12 cellular contexts compared by ENCODE assay signal in the genomic region with DNA sequence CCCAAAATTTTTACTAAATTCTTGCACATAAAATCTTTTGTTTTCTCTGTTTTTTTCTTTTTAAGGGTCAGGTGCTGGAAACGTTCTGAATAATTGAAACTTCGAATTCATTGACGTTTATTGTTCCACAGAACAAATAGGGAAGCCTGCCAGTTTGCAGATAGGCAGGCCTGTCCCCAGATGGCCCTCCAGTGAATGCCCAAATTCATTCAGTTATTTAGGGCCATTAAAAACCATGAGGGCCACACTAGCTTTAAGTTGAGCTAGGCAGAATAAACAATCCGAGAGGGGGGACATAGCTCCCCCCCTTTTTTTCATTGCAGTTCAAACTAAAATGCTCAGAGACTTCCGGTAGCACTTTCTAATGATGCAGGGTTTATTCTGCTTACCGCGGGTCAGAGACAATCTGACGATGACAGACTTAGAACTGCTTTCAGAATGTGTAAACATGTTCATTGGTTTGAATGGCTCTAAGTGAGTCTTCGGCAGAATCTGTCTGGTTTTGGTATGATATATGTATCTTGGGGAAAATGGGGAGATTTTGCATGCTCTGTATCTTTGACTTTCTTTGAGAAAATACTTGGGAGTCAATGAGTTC.
DNase-seq lines count a peak whose midpoint lies in the region; ATAC-seq and TF ChIP-seq lines count a peak whose summit lies in the region.
"Had no signal": no experiment of that assay in that cellular context is flagged by ENCODE, and none has a peak within 500 bp of the region (broad histone marks: within the 10 kb centered on the region; RNA-seq: fewer than 3 reads in every experiment).

No MANE protein-coding gene starts in this region.

- CTCF ChIA-PET in CD8-positive, alpha-beta T cell (lab: Charles Lee) = interaction anchor here (1.1 kb wide), 1 partner anchor 60 kb away, joined by 3 read pairs; no protein-coding TSS in a partner anchor

- H3K27ac Mint-ChIP-seq in CD8-positive, alpha-beta T cell = peak overlapping the region; percentile 85

- no peaks in the 10 kb centered on the region for H3K36me3 Mint-ChIP-seq in CD8-positive, alpha-beta T cell

- intact Hi-C loops in CD8-positive, alpha-beta T cell (cut with DNase I, micrococcal nuclease) = loop anchor here in 1 of 2 experiments (5.0 kb wide), 1 partner anchor 51 kb away; no protein-coding TSS in a partner anchor

- no peaks in the 10 kb centered on the region for H3K9me3 Mint-ChIP-seq in CD8-positive, alpha-beta T cell

- no peak overlapping the region for H3K4me3 ChIP-seq in CD8-positive, alpha-beta T cell (ENCODE audit: low read depth, low read length)
- H3K4me3 ChIP-seq in Loucy (ENCODE audit: low read length, poor library complexity, severe bottlenecking) = no peak overlapping the region
- H3K4me3 ChIP-seq in coronary artery = peak overlapping the region; percentile 43
- no peak overlapping the region for H3K4me3 ChIP-seq in parathyroid adenoma (ENCODE audit: low read depth, low read length)

- H3K27ac ChIP-seq in CD8-positive, alpha-beta T cell (ENCODE audit: low read depth, low read length) = no peak overlapping the region
- peak overlapping the region; percentile 84 to 95 for H3K27ac ChIP-seq in coronary artery
- H3K27ac ChIP-seq in parathyroid adenoma = no peak overlapping the region
- H3K27ac ChIP-seq: epithelial cell of prostate had no signal

- H3K4me1 Mint-ChIP-seq in CD8-positive, alpha-beta T cell (ENCODE audit: low read depth) = peaks cover 41% of the 10 kb centered on the region

- TF ChIP-seq CTCF in CD8-positive, alpha-beta T cell (IDR thresholded peaks at IDR 0.05) = no peak
- TF ChIP-seq CTCF in Loucy (conservative IDR thresholded peaks at IDR 0.05; ENCODE audit: low read length) (no peak), coronary artery (IDR thresholded peaks at IDR 0.05) (no peak), parathyroid adenoma (IDR thresholded peaks at IDR 0.05) (no peak)

- POLR2A ChIA-PET in CD8-positive, alpha-beta T cell (lab: Charles Lee) = no interaction called here

- H3K4me1 ChIP-seq in CD8-positive, alpha-beta T cell (ENCODE audit: insufficient read depth, low read length) = no peaks in the 10 kb centered on the region
- peaks cover 44% of the 10 kb centered on the region for H3K4me1 ChIP-seq in Loucy (ENCODE audit: insufficient read depth, low read length, poor library complexity, severe bottlenecking)
- peaks cover 12% of the 10 kb centered on the region for H3K4me1 ChIP-seq in parathyroid adenoma

- H3K27me3 ChIP-seq in CD8-positive, alpha-beta T cell (ENCODE audit: insufficient read depth, low read length) = no peaks in the 10 kb centered on the region
- H3K27me3 ChIP-seq in Loucy (ENCODE audit: insufficient read depth, low read length, poor library complexity, severe bottlenecking) (no peaks in the 10 kb centered on the region), parathyroid adenoma (ENCODE audit: control insufficient read depth, insufficient read depth, low read length) (no peaks in the 10 kb centered on the region)
- H3K27me3 ChIP-seq: tibial nerve had no signal

- no peaks in the 10 kb centered on the region for H4K20me1 ChIP-seq in Loucy (ENCODE audit: insufficient read depth, low read length, poor library complexity, severe bottlenecking)

- H3K9ac ChIP-seq in Loucy (ENCODE audit: low read depth, low read length, poor library complexity, severe bottlenecking) = peak overlapping the region; percentile 10
- no peak overlapping the region for H3K9ac ChIP-seq in parathyroid adenoma

- H3K36me3 ChIP-seq in CD8-positive, alpha-beta T cell (ENCODE audit: insufficient read depth, low read length) = no peaks in the 10 kb centered on the region
- H3K36me3 ChIP-seq in Loucy (ENCODE audit: insufficient read depth, low read length) (no peaks in the 10 kb centered on the region), parathyroid adenoma (ENCODE audit: control insufficient read depth, insufficient read depth, low read length) (no peaks in the 10 kb centered on the region)

- H3K79me2 ChIP-seq in Loucy (ENCODE audit: insufficient read depth, low read length) (no peaks in the 10 kb centered on the region), parathyroid adenoma (peaks cover 71% of the 10 kb centered on the region)

- no peaks in the 10 kb centered on the region for H3K27me3 Mint-ChIP-seq in CD8-positive, alpha-beta T cell (ENCODE audit: low read depth)

- H3K4me2 ChIP-seq in Loucy (ENCODE audit: low read depth, low read length, poor library complexity, severe bottlenecking) (no peak overlapping the region), parathyroid adenoma (ENCODE audit: low read length) (peak overlapping the region; percentile 17)

- peak overlapping the region; percentile 27 for H3K4me3 Mint-ChIP-seq in CD8-positive, alpha-beta T cell

- no peak for DNase-seq in CD8-positive, alpha-beta T cell
- no peak for DNase-seq in coronary artery (ENCODE audit: low spot score)
- DNase-seq in NCI-H2029 treated with DMSO at 0.1 percent for 48 hours (lab: John Stamatoyannopoulos, UW) = no peak
- no peak for DNase-seq in HT-29 (ENCODE audit: low spot score)
- no peak for DNase-seq in activated CD4-positive, alpha-beta T cell treated with anti-CD3 and anti-CD28 coated beads for 1 hour
- DNase-seq: occipital lobe; stimulated activated CD4-positive, alpha-beta T cell treated with anti-CD3 and anti-CD28 coated beads, Interleukin-4, amount 100 ng/mL, for 4 hours had no signal

- H3K9me3 ChIP-seq in CD8-positive, alpha-beta T cell (ENCODE audit: low read length) = no peaks in the 10 kb centered on the region
- no peaks in the 10 kb centered on the region for H3K9me3 ChIP-seq in Loucy (ENCODE audit: insufficient read depth, low read depth, low read length)
- no peaks in the 10 kb centered on the region for H3K9me3 ChIP-seq in parathyroid adenoma (ENCODE audit: control insufficient read depth, low read length)
- H3K9me3 ChIP-seq: tibial nerve had no signal

- no peak overlapping the region for H2AFZ ChIP-seq in Loucy (ENCODE audit: low read length)
- no peak overlapping the region for H2AFZ ChIP-seq in parathyroid adenoma

- H3K9me2 ChIP-seq in Loucy (replicated peaks; ENCODE audit: low read depth, low read length) = no peaks in the 10 kb centered on the region

- peak; percentile 80 for ATAC-seq in CD8-positive, alpha-beta T cell
- no peak for ATAC-seq in HG02798 (IDR thresholded peaks at IDR 0.05; ENCODE audit: poor library complexity, unreplicated experiment)

- no peaks in the 10 kb centered on the region for H3F3A ChIP-seq in Loucy (ENCODE audit: low read depth)

Comparison
In these comparisons a context has a peak if more than half of its experiments do, and no peak if none do; other contexts are left out.
1. H3K27ac ChIP-seq: peak in coronary artery (2 of 2); none in CD8-positive, alpha-beta T cell (single experiment) and parathyroid adenoma (single experiment).